1 cellular context compared by ENCODE assay signal in the genomic region with DNA sequence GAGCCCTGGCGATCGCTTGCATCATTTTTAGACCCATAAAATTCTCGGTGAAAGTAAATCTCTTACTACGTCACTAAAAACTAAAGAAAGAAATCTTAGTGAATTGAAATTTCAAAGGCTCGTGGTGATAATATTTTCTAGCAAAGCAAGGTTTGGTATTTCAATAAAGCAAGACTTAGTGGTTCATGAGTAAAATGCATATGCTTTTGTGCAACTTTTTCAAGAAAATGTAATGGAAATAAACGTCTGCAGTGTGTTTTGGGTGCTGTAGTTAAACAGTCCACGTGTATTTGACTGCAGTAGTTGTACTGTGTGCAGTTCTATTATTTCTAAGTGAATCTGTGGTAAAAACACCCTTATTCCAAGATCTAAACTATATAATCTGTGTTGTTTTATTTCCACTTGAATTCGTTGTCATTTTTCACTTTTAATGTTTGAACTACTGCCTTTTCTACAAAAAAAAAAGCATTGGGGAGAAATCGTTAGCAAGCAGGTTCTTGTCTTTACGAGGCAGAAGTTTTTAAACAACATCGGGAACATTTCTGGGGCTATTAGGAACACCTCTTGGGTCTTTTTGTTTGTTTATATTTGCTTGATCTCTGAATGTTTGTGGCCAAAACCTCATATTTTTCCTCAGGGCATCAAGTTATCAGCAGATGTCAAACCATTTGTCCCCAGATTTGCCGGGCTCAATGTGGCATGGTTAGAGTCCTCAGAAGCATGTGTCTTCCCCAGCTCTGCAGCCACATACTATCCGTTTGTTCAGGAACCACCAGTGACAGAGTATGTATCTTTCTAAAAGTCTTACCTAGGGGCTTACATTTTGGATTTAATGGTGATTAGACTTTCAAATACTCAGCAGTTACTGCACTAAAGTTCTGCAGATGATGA.
A peak's percentile ranks its signal among the peaks of the same experiment; 100 is the strongest.
TF ChIP-seq lines count a peak whose summit lies in the region.

No MANE protein-coding gene starts in this region.

TF ChIP-seq in K562, 482 proteins besides CTCF, POLR2A, EP300 and RAD21 (continued from another document):
- TF ChIP-seq, protein P1, sequence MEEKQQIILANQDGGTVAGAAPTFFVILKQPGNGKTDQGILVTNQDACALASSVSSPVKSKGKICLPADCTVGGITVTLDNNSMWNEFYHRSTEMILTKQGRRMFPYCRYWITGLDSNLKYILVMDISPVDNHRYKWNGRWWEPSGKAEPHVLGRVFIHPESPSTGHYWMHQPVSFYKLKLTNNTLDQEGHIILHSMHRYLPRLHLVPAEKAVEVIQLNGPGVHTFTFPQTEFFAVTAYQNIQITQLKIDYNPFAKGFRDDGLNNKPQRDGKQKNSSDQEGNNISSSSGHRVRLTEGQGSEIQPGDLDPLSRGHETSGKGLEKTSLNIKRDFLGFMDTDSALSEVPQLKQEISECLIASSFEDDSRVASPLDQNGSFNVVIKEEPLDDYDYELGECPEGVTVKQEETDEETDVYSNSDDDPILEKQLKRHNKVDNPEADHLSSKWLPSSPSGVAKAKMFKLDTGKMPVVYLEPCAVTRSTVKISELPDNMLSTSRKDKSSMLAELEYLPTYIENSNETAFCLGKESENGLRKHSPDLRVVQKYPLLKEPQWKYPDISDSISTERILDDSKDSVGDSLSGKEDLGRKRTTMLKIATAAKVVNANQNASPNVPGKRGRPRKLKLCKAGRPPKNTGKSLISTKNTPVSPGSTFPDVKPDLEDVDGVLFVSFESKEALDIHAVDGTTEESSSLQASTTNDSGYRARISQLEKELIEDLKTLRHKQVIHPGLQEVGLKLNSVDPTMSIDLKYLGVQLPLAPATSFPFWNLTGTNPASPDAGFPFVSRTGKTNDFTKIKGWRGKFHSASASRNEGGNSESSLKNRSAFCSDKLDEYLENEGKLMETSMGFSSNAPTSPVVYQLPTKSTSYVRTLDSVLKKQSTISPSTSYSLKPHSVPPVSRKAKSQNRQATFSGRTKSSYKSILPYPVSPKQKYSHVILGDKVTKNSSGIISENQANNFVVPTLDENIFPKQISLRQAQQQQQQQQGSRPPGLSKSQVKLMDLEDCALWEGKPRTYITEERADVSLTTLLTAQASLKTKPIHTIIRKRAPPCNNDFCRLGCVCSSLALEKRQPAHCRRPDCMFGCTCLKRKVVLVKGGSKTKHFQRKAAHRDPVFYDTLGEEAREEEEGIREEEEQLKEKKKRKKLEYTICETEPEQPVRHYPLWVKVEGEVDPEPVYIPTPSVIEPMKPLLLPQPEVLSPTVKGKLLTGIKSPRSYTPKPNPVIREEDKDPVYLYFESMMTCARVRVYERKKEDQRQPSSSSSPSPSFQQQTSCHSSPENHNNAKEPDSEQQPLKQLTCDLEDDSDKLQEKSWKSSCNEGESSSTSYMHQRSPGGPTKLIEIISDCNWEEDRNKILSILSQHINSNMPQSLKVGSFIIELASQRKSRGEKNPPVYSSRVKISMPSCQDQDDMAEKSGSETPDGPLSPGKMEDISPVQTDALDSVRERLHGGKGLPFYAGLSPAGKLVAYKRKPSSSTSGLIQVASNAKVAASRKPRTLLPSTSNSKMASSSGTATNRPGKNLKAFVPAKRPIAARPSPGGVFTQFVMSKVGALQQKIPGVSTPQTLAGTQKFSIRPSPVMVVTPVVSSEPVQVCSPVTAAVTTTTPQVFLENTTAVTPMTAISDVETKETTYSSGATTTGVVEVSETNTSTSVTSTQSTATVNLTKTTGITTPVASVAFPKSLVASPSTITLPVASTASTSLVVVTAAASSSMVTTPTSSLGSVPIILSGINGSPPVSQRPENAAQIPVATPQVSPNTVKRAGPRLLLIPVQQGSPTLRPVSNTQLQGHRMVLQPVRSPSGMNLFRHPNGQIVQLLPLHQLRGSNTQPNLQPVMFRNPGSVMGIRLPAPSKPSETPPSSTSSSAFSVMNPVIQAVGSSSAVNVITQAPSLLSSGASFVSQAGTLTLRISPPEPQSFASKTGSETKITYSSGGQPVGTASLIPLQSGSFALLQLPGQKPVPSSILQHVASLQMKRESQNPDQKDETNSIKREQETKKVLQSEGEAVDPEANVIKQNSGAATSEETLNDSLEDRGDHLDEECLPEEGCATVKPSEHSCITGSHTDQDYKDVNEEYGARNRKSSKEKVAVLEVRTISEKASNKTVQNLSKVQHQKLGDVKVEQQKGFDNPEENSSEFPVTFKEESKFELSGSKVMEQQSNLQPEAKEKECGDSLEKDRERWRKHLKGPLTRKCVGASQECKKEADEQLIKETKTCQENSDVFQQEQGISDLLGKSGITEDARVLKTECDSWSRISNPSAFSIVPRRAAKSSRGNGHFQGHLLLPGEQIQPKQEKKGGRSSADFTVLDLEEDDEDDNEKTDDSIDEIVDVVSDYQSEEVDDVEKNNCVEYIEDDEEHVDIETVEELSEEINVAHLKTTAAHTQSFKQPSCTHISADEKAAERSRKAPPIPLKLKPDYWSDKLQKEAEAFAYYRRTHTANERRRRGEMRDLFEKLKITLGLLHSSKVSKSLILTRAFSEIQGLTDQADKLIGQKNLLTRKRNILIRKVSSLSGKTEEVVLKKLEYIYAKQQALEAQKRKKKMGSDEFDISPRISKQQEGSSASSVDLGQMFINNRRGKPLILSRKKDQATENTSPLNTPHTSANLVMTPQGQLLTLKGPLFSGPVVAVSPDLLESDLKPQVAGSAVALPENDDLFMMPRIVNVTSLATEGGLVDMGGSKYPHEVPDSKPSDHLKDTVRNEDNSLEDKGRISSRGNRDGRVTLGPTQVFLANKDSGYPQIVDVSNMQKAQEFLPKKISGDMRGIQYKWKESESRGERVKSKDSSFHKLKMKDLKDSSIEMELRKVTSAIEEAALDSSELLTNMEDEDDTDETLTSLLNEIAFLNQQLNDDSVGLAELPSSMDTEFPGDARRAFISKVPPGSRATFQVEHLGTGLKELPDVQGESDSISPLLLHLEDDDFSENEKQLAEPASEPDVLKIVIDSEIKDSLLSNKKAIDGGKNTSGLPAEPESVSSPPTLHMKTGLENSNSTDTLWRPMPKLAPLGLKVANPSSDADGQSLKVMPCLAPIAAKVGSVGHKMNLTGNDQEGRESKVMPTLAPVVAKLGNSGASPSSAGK (IDR thresholded peaks at IDR 0.05) = peak; percentile 33; the same call in 1 of the 2 replicates
- TF ChIP-seq NFE2 (IDR thresholded peaks at IDR 0.05; ENCODE audit: low read depth) (no peak), ARNT (IDR thresholded peaks at IDR 0.05) (0 out of 4 replicates have a peak, but pooled peaks of 1 of the 2 experiments have one; percentile 36), LEF1 (IDR thresholded peaks at IDR 0.05) (0 out of 2 replicates have a peak, but pooled peaks have one; percentile 14), NR2C2 (CRISPR knock-in tag; IDR thresholded peaks at IDR 0.05) (no peak), NR2C2 (tag; IDR thresholded peaks at IDR 0.05) (no peak)
